ENCODE assay signal across 20 cellular contexts in genomic region chr9:69900406-69900805, GRCh38.
DNase-seq lines count a peak whose midpoint lies in the region; ATAC-seq, FAIRE-seq and TF ChIP-seq lines count a peak whose summit lies in the region.
"Had no signal": no experiment of that assay in that cellular context is flagged by ENCODE, and none has a peak within 500 bp of the region (broad histone marks: within the 10 kb centered on the region; RNA-seq: fewer than 3 reads in every experiment).

No MANE protein-coding gene starts in this region.

- H3K9me3 ChIP-seq in osteoblast (ENCODE audit: low read depth, low read length), result no peaks in the 10 kb centered on the region
- H3K9me3 ChIP-seq: esophagus muscularis mucosa had no signal

- H3K4me2 ChIP-seq in osteoblast (ENCODE audit: insufficient read depth, low read length), result no peak overlapping the region

- H2AFZ ChIP-seq in osteoblast (ENCODE audit: low read length), result peak overlapping the region; percentile 75

- no peak for TF ChIP-seq POLR2A in H54 (IDR thresholded peaks at IDR 0.05; ENCODE audit: low read depth, low read length)

- H3K79me2 ChIP-seq in osteoblast (ENCODE audit: insufficient read depth, low read length), result no peaks in the 10 kb centered on the region

- H3K27me3 ChIP-seq in osteoblast (ENCODE audit: insufficient read depth, low read length), result no peaks in the 10 kb centered on the region
- H3K27me3 ChIP-seq: esophagus muscularis mucosa had no signal

- peaks cover 33% of the 10 kb centered on the region for H3K4me1 ChIP-seq in osteoblast (ENCODE audit: insufficient read depth, low read length)

- DNase-seq in H54 (ENCODE audit: insufficient read length, low spot score) (no peak), fibroblast of mammary gland (ENCODE audit: low read depth) (peak; percentile 33), osteoblast (ENCODE audit: insufficient read length, low spot score, missing footprints) (no peak), epidermal melanocyte (ENCODE audit: insufficient read length, low spot score) (no peak), SIG-M5 (lab: John Stamatoyannopoulos, UW) (no peak), RKO (ENCODE audit: low spot score) (no peak), NOMO-1 treated with dmso at 0.1 percent for 144 hours (lab: John Stamatoyannopoulos, UW; ENCODE audit: unreplicated experiment) (no peak)
- DNase-seq: activated CD4-positive, alpha-beta T cell treated with anti-CD3 and anti-CD28 coated beads, Interleukin-2, amount 50 U/mL, for 4 hours; activated gamma-delta T cell; CD8-positive, alpha-beta memory T cell; central memory CD4-positive, alpha-beta T cell; left ventricle myocardium superior; NCI-H524 treated with DMSO at 0.1 percent for 48 hours; retina; SHP77; WERI-Rb-1 had no signal

- no peak for TF ChIP-seq CTCF in fibroblast of mammary gland (conservative IDR thresholded peaks at IDR 0.05; ENCODE audit: control insufficient read depth, insufficient read depth, low read depth, low read length)
- TF ChIP-seq CTCF in osteoblast (IDR thresholded peaks at IDR 0.05; ENCODE audit: extremely low read depth, low read depth, low read length), result no peak

- H3K27ac ChIP-seq in osteoblast (ENCODE audit: low read depth, low read length), result no peak overlapping the region
- H3K27ac ChIP-seq: esophagus muscularis mucosa, WERI-Rb-1 had no signal

- peak; percentile 93 for FAIRE-seq in H54 (lab: Jason Lieb, UNC)
- FAIRE-seq: HepG2 had no signal

- H3K36me3 ChIP-seq in osteoblast (ENCODE audit: insufficient read depth, low read length), result no peaks in the 10 kb centered on the region
- H3K36me3 ChIP-seq: esophagus muscularis mucosa, WERI-Rb-1 had no signal

- no peaks in the 10 kb centered on the region for H4K20me1 ChIP-seq in osteoblast (ENCODE audit: insufficient read depth, low read length)

- H3K4me3 ChIP-seq in fibroblast of mammary gland (ENCODE audit: control insufficient read depth, low read depth, low read length) (no peak overlapping the region), osteoblast (ENCODE audit: insufficient read depth, low read length) (no peak overlapping the region)
- H3K4me3 ChIP-seq: esophagus muscularis mucosa had no signal

- ATAC-seq in SK-N-SH treated with all-trans-retinoic acid at 6 μM for 48 hours, result peak; percentile 60
- ATAC-seq: HCT116, HepG2, left ventricle myocardium superior had no signal

TF ChIP-seq in SK-N-SH treated with all-trans-retinoic acid at 6 μM for 48 hours, 23 proteins besides CTCF, POLR2A, EP300 and RAD21:
- TF ChIP-seq CREB5 (CRISPR knock-in tag; IDR thresholded peaks at IDR 0.05; ENCODE audit: low read depth) (no peak), ZNF565 (CRISPR knock-in tag; conservative IDR thresholded peaks at IDR 0.05; ENCODE audit: low read depth) (no peak), ZFP3 (CRISPR knock-in tag; IDR thresholded peaks at IDR 0.05) (no peak), ARNTL (CRISPR knock-in tag; IDR thresholded peaks at IDR 0.05; ENCODE audit: borderline replicate concordance, low read depth) (no peak), RARB (CRISPR knock-in tag; IDR thresholded peaks at IDR 0.05) (no peak), GLIS3 (CRISPR knock-in tag; IDR thresholded peaks at IDR 0.05) (no peak), ZFP30 (CRISPR knock-in tag; IDR thresholded peaks at IDR 0.05) (no peak), PATZ1 (CRISPR knock-in tag; IDR thresholded peaks at IDR 0.05; ENCODE audit: borderline replicate concordance) (no peak), PPARA (CRISPR knock-in tag; IDR thresholded peaks at IDR 0.05; ENCODE audit: borderline replicate concordance) (no peak)
- TF ChIP-seq, protein P1, sequence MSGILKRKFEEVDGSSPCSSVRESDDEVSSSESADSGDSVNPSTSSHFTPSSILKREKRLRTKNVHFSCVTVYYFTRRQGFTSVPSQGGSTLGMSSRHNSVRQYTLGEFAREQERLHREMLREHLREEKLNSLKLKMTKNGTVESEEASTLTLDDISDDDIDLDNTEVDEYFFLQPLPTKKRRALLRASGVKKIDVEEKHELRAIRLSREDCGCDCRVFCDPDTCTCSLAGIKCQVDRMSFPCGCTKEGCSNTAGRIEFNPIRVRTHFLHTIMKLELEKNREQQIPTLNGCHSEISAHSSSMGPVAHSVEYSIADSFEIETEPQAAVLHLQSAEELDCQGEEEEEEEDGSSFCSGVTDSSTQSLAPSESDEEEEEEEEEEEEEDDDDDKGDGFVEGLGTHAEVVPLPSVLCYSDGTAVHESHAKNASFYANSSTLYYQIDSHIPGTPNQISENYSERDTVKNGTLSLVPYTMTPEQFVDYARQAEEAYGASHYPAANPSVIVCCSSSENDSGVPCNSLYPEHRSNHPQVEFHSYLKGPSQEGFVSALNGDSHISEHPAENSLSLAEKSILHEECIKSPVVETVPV (CRISPR knock-in tag; IDR thresholded peaks at IDR 0.05), result no peak
